In genomic region chr15:64783796-64784195, GRCh38 we compare ENCODE assay signal across 22 cellular contexts. TPM values are rescaled to one million over a fixed set of nuclear protein-coding genes. Genes with fewer than 3 reads are reported as not detected.
"Had no signal": no experiment of that assay in that cellular context is flagged by ENCODE, and none has a peak within 500 bp of the region (broad histone marks: within the 10 kb centered on the region; RNA-seq: fewer than 3 reads in every experiment).

No MANE protein-coding gene starts in this region.

- H3K36me3 ChIP-seq: colonic mucosa, heart right ventricle, neutrophil, stomach, thoracic aorta, transverse colon had no signal

- H3K4me1 ChIP-seq: colonic mucosa, heart right ventricle, stomach, transverse colon had no signal

- H3K9me3 ChIP-seq: colonic mucosa, heart right ventricle, neutrophil, stomach, thoracic aorta, transverse colon had no signal

- H3K4me3 Mint-ChIP-seq: natural killer cell treated with Interleukin-12 subunit alpha and Interleukin-12 subunit beta and Interleukin-15 and Interleukin-18, amount 100 ng/mL, for 72 hours had no signal

- DNase-seq: colonic mucosa; effector CD4-positive, alpha-beta T cell; heart right ventricle; hypothalamus; kidney glomerular epithelial cell; mesenchymal stem cell; midbrain; small intestine; stimulated activated CD4-positive, alpha-beta T cell treated with anti-CD3 and anti-CD28 coated beads, Interleukin-12 subunit alpha, Interleukin-12 subunit beta, amount 100 ng/mL, for 4 hours; stimulated activated naive CD4-positive, alpha-beta T cell; stomach; substantia nigra; transverse colon had no signal

- H3K9me3 Mint-ChIP-seq: natural killer cell treated with Interleukin-12 subunit alpha and Interleukin-12 subunit beta and Interleukin-15 and Interleukin-18, amount 100 ng/mL, for 72 hours had no signal

- H3K36me3 Mint-ChIP-seq: natural killer cell treated with Interleukin-12 subunit alpha and Interleukin-12 subunit beta and Interleukin-15 and Interleukin-18, amount 100 ng/mL, for 72 hours had no signal

- ATAC-seq: esophagus mucosa; natural killer cell treated with Interleukin-12 subunit alpha and Interleukin-12 subunit beta and Interleukin-15 and Interleukin-18, amount 100 ng/mL, for 72 hours had no signal

- H3K4me3 ChIP-seq: colonic mucosa, heart right ventricle, lung, stomach, thoracic aorta, transverse colon had no signal

- H3K27me3 Mint-ChIP-seq: natural killer cell treated with Interleukin-12 subunit alpha and Interleukin-12 subunit beta and Interleukin-15 and Interleukin-18, amount 100 ng/mL, for 72 hours had no signal

- FAIRE-seq: frontal cortex, islet of Langerhans, small intestine had no signal

- H3K27me3 ChIP-seq: colonic mucosa, heart right ventricle, stomach, transverse colon had no signal

- H3K27ac Mint-ChIP-seq: natural killer cell treated with Interleukin-12 subunit alpha and Interleukin-12 subunit beta and Interleukin-15 and Interleukin-18, amount 100 ng/mL, for 72 hours had no signal

- H3K27ac ChIP-seq: colonic mucosa, heart right ventricle, neutrophil, stomach, thoracic aorta, transverse colon had no signal

RNA-seq across cellular contexts. Expression of gene RBPMS2, which starts 8.4 kb away (rescaled TPM):
- total RNA-seq: fibroblast of lung, osteoblast had no signal
